In the genomic region with DNA sequence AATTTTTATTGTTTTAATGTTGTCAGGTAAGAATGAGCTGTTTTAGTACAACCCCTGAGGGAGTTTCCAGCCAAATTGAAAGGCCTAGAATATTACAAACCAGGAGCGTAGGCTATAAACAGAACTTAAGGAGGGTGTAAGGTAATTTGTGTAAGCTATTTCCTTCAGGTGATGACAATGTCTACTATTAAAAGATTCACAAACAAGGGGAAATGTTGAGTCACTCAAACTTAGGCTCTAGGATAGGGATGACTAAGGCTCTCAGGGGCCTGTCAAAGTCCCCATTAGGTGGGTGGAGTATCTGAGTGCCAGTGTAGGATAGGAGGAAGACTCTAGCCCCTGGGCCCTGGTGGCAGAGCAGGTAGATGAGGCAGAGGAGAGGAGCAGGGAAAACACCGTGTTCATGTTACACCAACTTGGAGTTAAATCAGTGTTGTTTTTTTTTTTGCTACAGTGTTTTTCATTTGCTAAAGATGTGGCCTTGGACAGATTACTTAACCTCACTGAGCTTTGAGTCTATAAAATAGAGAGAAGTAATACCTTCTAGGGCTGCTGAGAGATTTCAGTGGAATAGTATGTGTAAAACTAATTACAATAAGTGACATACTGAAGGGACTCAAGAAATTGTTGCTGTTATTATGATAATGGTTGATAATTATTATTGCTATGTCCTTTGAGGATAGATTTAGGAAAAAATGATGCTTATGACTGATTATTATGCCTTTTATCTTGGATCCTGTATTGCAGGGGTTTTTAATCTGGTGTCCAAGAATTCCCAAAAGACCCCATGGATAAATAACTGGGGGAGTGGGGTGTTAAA, we compare ENCODE assay signal across 10 cellular contexts. TPM values are rescaled to one million over a fixed set of nuclear protein-coding genes. Genes with fewer than 3 reads are reported as not detected.
DNase-seq lines count a peak whose midpoint lies in the region; ATAC-seq, FAIRE-seq and TF ChIP-seq lines count a peak whose summit lies in the region.
"Had no signal": no experiment of that assay in that cellular context is flagged by ENCODE, and none has a peak within 500 bp of the region (broad histone marks: within the 10 kb centered on the region; RNA-seq: fewer than 3 reads in every experiment).

No MANE protein-coding gene starts in this region.

- H3K27me3 ChIP-seq in ACC112 (ENCODE audit: insufficient read depth, low read length) (no peaks in the 10 kb centered on the region), HepG2 (ENCODE audit: control insufficient read depth in 1 of 2, insufficient read depth in 2 of 2, low read length in 2 of 2) (no peaks in the 10 kb centered on the region)
- H3K27me3 ChIP-seq: Peyer's patch had no signal

- H3K9me3 ChIP-seq in HepG2 (ENCODE audit: low read length), result no peaks in the 10 kb centered on the region
- H3K9me3 ChIP-seq: Peyer's patch had no signal

- no peaks in the 10 kb centered on the region for H3K36me3 Mint-ChIP-seq in activated naive CD8-positive, alpha-beta T cell
- H3K36me3 Mint-ChIP-seq: memory B cell had no signal

- H3K4me3 Mint-ChIP-seq in activated naive CD8-positive, alpha-beta T cell, result no peak overlapping the region
- H3K4me3 Mint-ChIP-seq: memory B cell had no signal

- H3K27ac Mint-ChIP-seq in activated naive CD8-positive, alpha-beta T cell, result peak overlapping the region; percentile 12
- H3K27ac Mint-ChIP-seq: memory B cell had no signal

- H3K27me3 Mint-ChIP-seq in activated naive CD8-positive, alpha-beta T cell, result peaks cover 1% of the 10 kb centered on the region

- 38% methylated on average over 2 of the region's 2 CpGs for WGBS in HepG2 (ENCODE audit: low lambda C conversion rate)

- in situ Hi-C loops in HepG2 (cut with HindIII; ENCODE audit: extremely low pct_ligation_motif_present, low pct_unique_long_range_greater_than_20kb), result no loop called here

- H3K27ac ChIP-seq in ACC112 (ENCODE audit: low read depth, low read length) (peak overlapping the region; percentile 71), HepG2 (ENCODE audit: extremely low read length, insufficient read depth, low read length) (peak overlapping the region; percentile 67)

- DNase-seq in HCEC 1CT, result peak; percentile 67
- DNase-seq in HepG2 (ENCODE audit: low spot score), result peak; percentile 88
- no peak for DNase-seq in posterior cingulate gyrus
- no peak for DNase-seq in NCI-H1694 (lab: John Stamatoyannopoulos, UW)

- no peaks in the 10 kb centered on the region for H3K4me1 Mint-ChIP-seq in activated naive CD8-positive, alpha-beta T cell (ENCODE audit: low read depth)

- CTCF ChIA-PET in HepG2 (lab: Yijun Ruan, JAX; ENCODE audit: low intra/inter-chr PET ratio, low total read pairs), result no interaction called here

- H3K79me2 ChIP-seq in ACC112 (ENCODE audit: control insufficient read depth, insufficient read depth, low read length, unreplicated experiment) (no peaks in the 10 kb centered on the region), HepG2 (ENCODE audit: insufficient read depth, low read length) (peaks cover 11% of the 10 kb centered on the region)

- peak overlapping the region; percentile 44 for H3K9ac ChIP-seq in HepG2 (ENCODE audit: insufficient read depth, low read depth, low read length)

- H3K4me3 ChIP-seq in ACC112 (ENCODE audit: low read depth, low read length) (no peak overlapping the region), HepG2 (replicated peaks in 1 of 3; ENCODE audit: insufficient read depth in 1 of 3, low read depth in 2 of 3, low read length in 3 of 3) (no peak overlapping the region)
- H3K4me3 ChIP-seq: Peyer's patch had no signal

- peak overlapping the region; percentile 27 for H3K4me2 ChIP-seq in HepG2 (ENCODE audit: low read depth, low read length)

- peaks cover 28% of the 10 kb centered on the region for H3K36me3 ChIP-seq in ACC112 (ENCODE audit: insufficient read depth, low read length)
- H3K36me3 ChIP-seq in HepG2 (replicated peaks in 1 of 2; ENCODE audit: control insufficient read depth in 1 of 2, insufficient read depth in 2 of 2, low read length in 2 of 2), result peaks cover 2 to 10% of the 10 kb centered on the region in 2 experiments
- H3K36me3 ChIP-seq: Peyer's patch had no signal

- H4K20me1 ChIP-seq in HepG2 (ENCODE audit: insufficient read depth, low read length), result no peaks in the 10 kb centered on the region

- POLR2A ChIA-PET in HepG2 (lab: Yijun Ruan, JAX), result interaction anchor here (0.7 to 1.5 kb wide), 11 partner anchors 9 to 1370 kb away, joined by 3 to 26 read pairs (median 5); a partner anchor contains a TSS

- no peak for TF ChIP-seq CTCF in HepG2 (CRISPR knock-in tag; IDR thresholded peaks at IDR 0.05)

- TF ChIP-seq EP300 in HepG2 (IDR thresholded peaks at IDR 0.05; ENCODE audit: low read depth in 2 of 2, low read length in 2 of 2) (0 out of 4 replicates have a peak, but pooled peaks of 1 of the 2 experiments have one; percentile 10), HepG2 (CRISPR knock-in tag; IDR thresholded peaks at IDR 0.05; ENCODE audit: borderline replicate concordance) (no peak)

- H3K4me1 ChIP-seq in ACC112 (ENCODE audit: control insufficient read depth, insufficient read depth, low read length, unreplicated experiment) (peaks cover 52% of the 10 kb centered on the region), HepG2 (ENCODE audit: insufficient read depth, low read length) (peaks cover 81% of the 10 kb centered on the region)

- H2AFZ ChIP-seq in ACC112 (ENCODE audit: low read length, unreplicated experiment), result no peak overlapping the region
- no peak overlapping the region for H2AFZ ChIP-seq in HepG2 (ENCODE audit: low read length)

- peak in 1 of 2 experiments; percentile 72; a peak in 1 of 4 replicates for TF ChIP-seq POLR2A in HepG2 (IDR thresholded peaks at IDR 0.05; ENCODE audit: insufficient read depth in 1 of 2, low read depth in 2 of 2, low read length in 2 of 2)

- intact Hi-C loops in HepG2 (cut with micrococcal nuclease; ENCODE audit: unreplicated experiment), result loop anchor here (1.0 kb wide), 1 partner anchor 238 kb away; a partner anchor contains a TSS
- intact Hi-C loops in posterior cingulate gyrus (cut with DNase I), result no loop called here

- peak; percentile 89 for ATAC-seq in HepG2
- no peak for ATAC-seq in GM18498 (IDR thresholded peaks at IDR 0.05; ENCODE audit: unreplicated experiment)
- ATAC-seq in HG02623 (IDR thresholded peaks at IDR 0.05; ENCODE audit: unreplicated experiment), result no peak

- H3K9me3 Mint-ChIP-seq in activated naive CD8-positive, alpha-beta T cell (ENCODE audit: low read depth), result no peaks in the 10 kb centered on the region
- H3K9me3 Mint-ChIP-seq: memory B cell had no signal

- no peak for TF ChIP-seq RAD21 in HepG2 (CRISPR knock-in tag; IDR thresholded peaks at IDR 0.05)

- peak; percentile 40 for FAIRE-seq in HepG2 (lab: Jason Lieb, UNC)

- BruUV-seq in HepG2 (replicated peaks; lab: Mats Ljungman, UMichigan), result TSS peak; percentile 98

RNA-seq across cellular contexts. Expression of a gene that starts 10.2 kb away (rescaled TPM):
- total RNA-seq in HepG2 (2016; rRNA removed; fragmentation: Illumina TruSeq; extraction: Trizol), result 226 and 431 TPM in 2 replicates
- 208 and 219 TPM in 2 replicates for total RNA-seq in HepG2 (2016; cell fraction: cytosol; rRNA removed; fragmentation: Illumina TruSeq; extraction: Trizol; ENCODE audit: low read depth)
- total RNA-seq in HepG2 (2016; cell fraction: insoluble cytoplasmic fraction; rRNA removed; fragmentation: Illumina TruSeq; extraction: Trizol), result 231 and 434 TPM in 2 replicates
- 245 and 253 TPM in 2 replicates for total RNA-seq in HepG2 (2016; cell fraction: membrane; rRNA removed; fragmentation: Illumina TruSeq; extraction: Trizol)
- 420 and 443 TPM in 2 replicates for total RNA-seq in HepG2 (2016; cell fraction: nucleus; rRNA removed; fragmentation: Illumina TruSeq; extraction: Trizol)
- polyA plus RNA-seq in HepG2 (2011; rRNA removed), result 1,198 and 1,359 TPM in 2 replicates
- 1,424 and 1,669 TPM in 2 replicates for polyA plus RNA-seq in HepG2 (2011; cell fraction: cytosol; rRNA removed)
- polyA plus RNA-seq in HepG2 (2011; cell fraction: nucleus; rRNA removed), result 327 and 438 TPM in 2 replicates
- polyA plus RNA-seq in HepG2 (2012), result 451 and 486 TPM in 2 replicates
- 115 and 136 TPM in 2 replicates for polyA plus RNA-seq in HepG2 (2016; cell fraction: cytosol; fragmentation: Illumina TruSeq; extraction: Trizol; ENCODE audit: low read depth)
- polyA plus RNA-seq in HepG2 (2016; cell fraction: insoluble cytoplasmic fraction; fragmentation: Illumina TruSeq; extraction: Trizol; ENCODE audit: low read depth), result 218 and 233 TPM in 2 replicates
- polyA plus RNA-seq in HepG2 (2016; cell fraction: membrane; fragmentation: Illumina TruSeq; extraction: Trizol; ENCODE audit: low read depth), result 148 and 158 TPM in 2 replicates
- polyA plus RNA-seq in HepG2 (2016; cell fraction: nucleus; fragmentation: Illumina TruSeq; extraction: Trizol; ENCODE audit: insufficient read depth, low read depth), result 564 and 601 TPM in 2 replicates
- polyA minus RNA-seq in HepG2 (2011; rRNA and poly(A)+ RNA removed; ENCODE audit: low replicate concordance), result 1,057 and 2,299 TPM in 2 replicates
- 560 and 611 TPM in 2 replicates for polyA minus RNA-seq in HepG2 (2011; cell fraction: cytosol; rRNA and poly(A)+ RNA removed)
- polyA minus RNA-seq in HepG2 (2011; cell fraction: nucleus; rRNA and poly(A)+ RNA removed), result 379 and 448 TPM in 2 replicates

RNA-seq across cellular contexts. Expression of a gene that starts 33.8 kb away (rescaled TPM):
- total RNA-seq in HepG2 (2016; rRNA removed; fragmentation: Illumina TruSeq; extraction: Trizol), result not detected in 2 replicates
- total RNA-seq in HepG2 (2016; cell fraction: cytosol; rRNA removed; fragmentation: Illumina TruSeq; extraction: Trizol; ENCODE audit: low read depth), result not detected in 2 replicates
- total RNA-seq in HepG2 (2016; cell fraction: insoluble cytoplasmic fraction; rRNA removed; fragmentation: Illumina TruSeq; extraction: Trizol), result not detected in 2 replicates
- total RNA-seq in HepG2 (2016; cell fraction: membrane; rRNA removed; fragmentation: Illumina TruSeq; extraction: Trizol), result not detected in 2 replicates
- total RNA-seq in HepG2 (2016; cell fraction: nucleus; rRNA removed; fragmentation: Illumina TruSeq; extraction: Trizol), result not detected in 2 replicates
- 0.15 and 0.25 TPM in 2 replicates for polyA plus RNA-seq in HepG2 (2011; rRNA removed)
- 0.03 and 0.11 TPM in 2 replicates for polyA plus RNA-seq in HepG2 (2011; cell fraction: cytosol; rRNA removed)
- not detected in 2 replicates for polyA plus RNA-seq in HepG2 (2011; cell fraction: nucleus; rRNA removed)
- 0.08 TPM in 1 of 2 replicates, not detected in the other for polyA plus RNA-seq in HepG2 (2012)
- not detected in 2 replicates for polyA plus RNA-seq in HepG2 (2016; cell fraction: cytosol; fragmentation: Illumina TruSeq; extraction: Trizol; ENCODE audit: low read depth)
- not detected in 2 replicates for polyA plus RNA-seq in HepG2 (2016; cell fraction: insoluble cytoplasmic fraction; fragmentation: Illumina TruSeq; extraction: Trizol; ENCODE audit: low read depth)
- polyA plus RNA-seq in HepG2 (2016; cell fraction: membrane; fragmentation: Illumina TruSeq; extraction: Trizol; ENCODE audit: low read depth), result not detected in 2 replicates
- polyA plus RNA-seq in HepG2 (2016; cell fraction: nucleus; fragmentation: Illumina TruSeq; extraction: Trizol; ENCODE audit: insufficient read depth, low read depth), result not detected in 2 replicates
- polyA minus RNA-seq in HepG2 (2011; rRNA and poly(A)+ RNA removed; ENCODE audit: low replicate concordance), result not detected in 2 replicates
- not detected in 2 replicates for polyA minus RNA-seq in HepG2 (2011; cell fraction: cytosol; rRNA and poly(A)+ RNA removed)
- not detected in 2 replicates for polyA minus RNA-seq in HepG2 (2011; cell fraction: nucleus; rRNA and poly(A)+ RNA removed)

Comparison
In these comparisons a context has a peak if more than half of its experiments do, and no peak if none do; other contexts are left out.
1. DNase-seq: peak in HCEC 1CT (single experiment) and HepG2 (single experiment); none in posterior cingulate gyrus (0 of 10) and NCI-H1694 (single experiment).